ENCODE assay signal across 20 cellular contexts in genomic region chr3:54262943-54263342, GRCh38.
A peak's percentile ranks its signal among the peaks of the same experiment; 100 is the strongest.
DNase-seq lines count a peak whose midpoint lies in the region; ATAC-seq, FAIRE-seq and TF ChIP-seq lines count a peak whose summit lies in the region.
"Had no signal": no experiment of that assay in that cellular context is flagged by ENCODE, and none has a peak within 500 bp of the region (broad histone marks: within the 10 kb centered on the region; RNA-seq: fewer than 3 reads in every experiment).

No MANE protein-coding gene starts in this region.

- H3K18ac ChIP-seq in H1 (ENCODE audit: extremely low read depth, low read length): no peak overlapping the region

- H3K4me2 ChIP-seq in BLaER1: peak overlapping the region; percentile 76
- H3K4me2 ChIP-seq in BLaER1 treated with 17β-estradiol and CSF1 and Interleukin-3, amounts not matched to agents 10 nM and 100 nM: peak overlapping the region; percentile 71 to 95 (median 87); a peak in 21 of 22 replicates
- peak overlapping the region; percentile 65 for H3K4me2 ChIP-seq in Loucy (ENCODE audit: low read depth, low read length, poor library complexity, severe bottlenecking)
- H3K4me2 ChIP-seq in H1 (ENCODE audit: insufficient read depth in 1 of 2, low read depth in 2 of 2, low read length in 2 of 2): no peak overlapping the region

- H2BK20ac ChIP-seq in H1 (ENCODE audit: low read length): no peak overlapping the region

- H4K8ac ChIP-seq in H1 (ENCODE audit: extremely low read depth, insufficient read depth, low read length): no peak overlapping the region

- H3K9me3 ChIP-seq in BLaER1 (no peaks in the 10 kb centered on the region), Loucy (ENCODE audit: insufficient read depth, low read depth, low read length) (no peaks in the 10 kb centered on the region), H1 (ENCODE audit: insufficient read depth in 2 of 2, low read depth in 1 of 2, low read length in 1 of 2) (no peaks in the 10 kb centered on the region)
- no peaks in the 10 kb centered on the region for H3K9me3 ChIP-seq in BLaER1 treated with 17β-estradiol and CSF1 and Interleukin-3, amounts not matched to agents 10 nM and 100 nM (replicated peaks in 1 of 11)
- H3K9me3 ChIP-seq: BE2C had no signal

- no peak for ATAC-seq in GM19452 (IDR thresholded peaks at IDR 0.05; ENCODE audit: unreplicated experiment)

- no peak overlapping the region for H2BK5ac ChIP-seq in H1 (ENCODE audit: low read depth, low read length)

- H3F3A ChIP-seq in Loucy (ENCODE audit: low read depth): peaks cover 5% of the 10 kb centered on the region; the same call in 1 of the 2 replicates

- no peak overlapping the region for H3K23ac ChIP-seq in H1 (ENCODE audit: insufficient read length)

- H3K27ac ChIP-seq in BLaER1: no peak overlapping the region
- H3K27ac ChIP-seq in BLaER1 treated with 17β-estradiol and CSF1 and Interleukin-3, amounts not matched to agents 10 nM and 100 nM: peak overlapping the region in 10 of 11 experiments; percentile 43 to 87 (median 74); a peak in 20 of 22 replicates
- no peak overlapping the region for H3K27ac ChIP-seq in H1 (ENCODE audit: low read depth, low read length)

- CTCF ChIA-PET in H1 (lab: Charles Lee; ENCODE audit: partially characterized antibody): no interaction called here

- TF ChIP-seq RAD21 in H1 (IDR thresholded peaks at IDR 0.05 in 1 of 2, conservative IDR thresholded peaks at IDR 0.05 in 1 of 2; ENCODE audit: low read depth in 2 of 2, low read length in 2 of 2): no peak

- FAIRE-seq in H1 (lab: Jason Lieb, UNC): no peak
- FAIRE-seq: A204.1, G401.6, GM12891, GM19239 had no signal

- WGBS in H1 (ENCODE audit: extremely low coverage in 1 of 2, insufficient coverage in 1 of 2, insufficient read length in 1 of 2, insufficient replicate concordance in 2 of 2, low coverage in 1 of 2, low lambda C conversion rate in 2 of 2, missing lambda C conversion rate in 1 of 2), 2 experiments: 91% methylated on average over 1 of the region's 1 CpG; no CpG with 5 or more reads in 1 of the 2 experiments

- TF ChIP-seq CTCF in Loucy (conservative IDR thresholded peaks at IDR 0.05; ENCODE audit: low read length): no peak
- no peak for TF ChIP-seq CTCF in H1 (IDR thresholded peaks at IDR 0.05; ENCODE audit: control extremely low read depth in 1 of 3, insufficient read depth in 1 of 3, low read depth in 1 of 3, low read length in 3 of 3)

- H3K14ac ChIP-seq in H1 (ENCODE audit: insufficient read length): no peak overlapping the region

- H4K20me1 ChIP-seq in BLaER1 (no peaks in the 10 kb centered on the region), Loucy (ENCODE audit: insufficient read depth, low read length, poor library complexity, severe bottlenecking) (no peaks in the 10 kb centered on the region), H1 (replicated peaks in 1 of 2; ENCODE audit: control insufficient read depth in 1 of 2, insufficient read depth in 2 of 2, low read length in 2 of 2) (no peaks in the 10 kb centered on the region)
- no peaks in the 10 kb centered on the region for H4K20me1 ChIP-seq in BLaER1 treated with 17β-estradiol and CSF1 and Interleukin-3, amounts not matched to agents 10 nM and 100 nM

- H3K79me1 ChIP-seq in H1 (ENCODE audit: low read depth, low read length): no peaks in the 10 kb centered on the region

- H2BK15ac ChIP-seq in H1 (ENCODE audit: low read length): no peak overlapping the region

- H3K9me2 ChIP-seq in Loucy (replicated peaks; ENCODE audit: low read depth, low read length): no peaks in the 10 kb centered on the region

- H3K36me3 ChIP-seq in BLaER1 (no peaks in the 10 kb centered on the region), Loucy (ENCODE audit: insufficient read depth, low read length) (no peaks in the 10 kb centered on the region), H1 (ENCODE audit: control insufficient read depth in 2 of 4, insufficient read depth in 4 of 4, low read length in 3 of 4) (no peaks in the 10 kb centered on the region)
- no peaks in the 10 kb centered on the region for H3K36me3 ChIP-seq in BLaER1 treated with 17β-estradiol and CSF1 and Interleukin-3, amounts not matched to agents 10 nM and 100 nM
- H3K36me3 ChIP-seq: BE2C had no signal

- H2BK120ac ChIP-seq in H1 (replicated peaks; ENCODE audit: low read depth, low read length): no peak overlapping the region

- H2AFZ ChIP-seq in Loucy (ENCODE audit: low read length): no peak overlapping the region
- H2AFZ ChIP-seq in H1 (ENCODE audit: low read length): no peak overlapping the region

- no peak overlapping the region for H3K56ac ChIP-seq in H1 (replicated peaks; ENCODE audit: insufficient read length, low read depth, low read length)

- H3K23me2 ChIP-seq in H1 (ENCODE audit: low read depth, low read length): no peaks in the 10 kb centered on the region

- TF ChIP-seq EP300 in H1 (IDR thresholded peaks at IDR 0.05; ENCODE audit: borderline replicate concordance in 1 of 2, low read depth in 2 of 2, low read length in 2 of 2): no peak

- H3K4ac ChIP-seq in H1 (replicated peaks; ENCODE audit: insufficient read length, low read depth, low read length): no peak overlapping the region

- H3K79me2 ChIP-seq in Loucy (ENCODE audit: insufficient read depth, low read length) (no peaks in the 10 kb centered on the region), H1 (ENCODE audit: control insufficient read depth in 1 of 2, insufficient read depth in 2 of 2, low read length in 2 of 2) (no peaks in the 10 kb centered on the region)

- no peak overlapping the region for H3K4me3 ChIP-seq in BLaER1
- no peak overlapping the region for H3K4me3 ChIP-seq in BLaER1 treated with 17β-estradiol and CSF1 and Interleukin-3, amounts not matched to agents 10 nM and 100 nM
- peak overlapping the region; percentile 44 for H3K4me3 ChIP-seq in Loucy (ENCODE audit: low read length, poor library complexity, severe bottlenecking)
- H3K4me3 ChIP-seq in H1 (ENCODE audit: extremely low read depth in 1 of 4, insufficient read depth in 2 of 4, low read depth in 3 of 4, low read length in 4 of 4): no peak overlapping the region

- H2AK5ac ChIP-seq in H1 (ENCODE audit: low read depth, low read length): no peak overlapping the region

- no peak overlapping the region for H3K9ac ChIP-seq in BLaER1
- peak overlapping the region in 7 of 11 experiments; percentile 1 to 60 (median 45); a peak in 8 of 22 replicates for H3K9ac ChIP-seq in BLaER1 treated with 17β-estradiol and CSF1 and Interleukin-3, amounts not matched to agents 10 nM and 100 nM
- no peak overlapping the region for H3K9ac ChIP-seq in Loucy (ENCODE audit: low read depth, low read length, poor library complexity, severe bottlenecking)
- no peak overlapping the region for H3K9ac ChIP-seq in H1 (replicated peaks in 1 of 4; ENCODE audit: extremely low read depth in 1 of 4, low read depth in 3 of 4, low read length in 3 of 4)

- POLR2A ChIA-PET in H1 (lab: Charles Lee; ENCODE audit: partially characterized antibody): no interaction called here

- TF ChIP-seq POLR2A in H1 (IDR thresholded peaks at IDR 0.05; ENCODE audit: control extremely low read depth in 1 of 2, low read depth in 2 of 2, low read length in 2 of 2): no peak

- H2BK12ac ChIP-seq in H1 (ENCODE audit: low read depth, low read length): no peak overlapping the region

- H3K4me1 ChIP-seq in BLaER1: peaks cover 44% of the 10 kb centered on the region
- H3K4me1 ChIP-seq in BLaER1 treated with 17β-estradiol and CSF1 and Interleukin-3, amounts not matched to agents 10 nM and 100 nM: peaks cover 44 to 61% (median 47%) of the 10 kb centered on the region in 10 experiments
- peaks cover 39% of the 10 kb centered on the region for H3K4me1 ChIP-seq in Loucy (ENCODE audit: insufficient read depth, low read length, poor library complexity, severe bottlenecking)
- H3K4me1 ChIP-seq in H1 (replicated peaks in 1 of 4; ENCODE audit: control insufficient read depth in 3 of 4, insufficient read depth in 4 of 4, low read length in 3 of 4): no peaks in the 10 kb centered on the region
- H3K4me1 ChIP-seq: BE2C had no signal

- DNase-seq in H1 (ENCODE audit: low read depth in 1 of 2, low spot score in 2 of 2): no peak
- no peak for DNase-seq in DMS 273 (lab: John Stamatoyannopoulos, UW; ENCODE audit: unreplicated experiment)
- no peak for DNase-seq in NCI-H748 treated with DMSO at 0.1 percent for 48 hours (lab: John Stamatoyannopoulos, UW)
- no peak for DNase-seq in ureter (ENCODE audit: low spot score)
- DNase-seq: 8988T; ACHN; BE2C; C1 segment of cervical spinal cord; CD4-positive, alpha-beta memory T cell; CD4-positive, CD25-positive, alpha-beta regulatory T cell; CD8-positive, alpha-beta memory T cell; COR-L47 had no signal

- no peak overlapping the region for H4K91ac ChIP-seq in H1 (replicated peaks; ENCODE audit: insufficient read length, low read length)

- H3K27me3 ChIP-seq in BLaER1 (no peaks in the 10 kb centered on the region), Loucy (ENCODE audit: insufficient read depth, low read length, poor library complexity, severe bottlenecking) (no peaks in the 10 kb centered on the region), H1 (replicated peaks in 1 of 4; ENCODE audit: control insufficient read depth in 3 of 4, extremely low read depth in 1 of 4, insufficient read depth in 3 of 4, low read length in 3 of 4) (no peaks in the 10 kb centered on the region)
- no peaks in the 10 kb centered on the region; a peak in 2 of 22 replicates for H3K27me3 ChIP-seq in BLaER1 treated with 17β-estradiol and CSF1 and Interleukin-3, amounts not matched to agents 10 nM and 100 nM
- H3K27me3 ChIP-seq: BE2C had no signal

- no peak overlapping the region for H4K5ac ChIP-seq in H1 (ENCODE audit: insufficient read length, low read depth, low read length)

TF ChIP-seq in H1, 55 proteins besides CTCF, POLR2A, EP300 and RAD21:
- TF ChIP-seq CEBPB (IDR thresholded peaks at IDR 0.05; ENCODE audit: low read depth, low read length): 0 out of 2 replicates have a peak, but pooled peaks have one; percentile 31
- TF ChIP-seq CREB1 (IDR thresholded peaks at IDR 0.05): no peak
TF ChIP-seq in H1: peak in this region for 1.

Comparison
In these comparisons a context has a peak if more than half of its experiments do, and no peak if none do; other contexts are left out.
1. H3K27ac ChIP-seq: peak in BLaER1 treated with 17β-estradiol and CSF1 and Interleukin-3, amounts not matched to agents 10 nM and 100 nM (10 of 11); none in BLaER1 (single experiment) and H1 (single experiment).
2. H3K9ac ChIP-seq: peak in BLaER1 treated with 17β-estradiol and CSF1 and Interleukin-3, amounts not matched to agents 10 nM and 100 nM (7 of 11); none in BLaER1 (single experiment), Loucy (single experiment) and H1 (0 of 4).
3. H3K4me2 ChIP-seq: peak in BLaER1 (single experiment), BLaER1 treated with 17β-estradiol and CSF1 and Interleukin-3, amounts not matched to agents 10 nM and 100 nM (11 of 11) and Loucy (single experiment); none in H1 (0 of 2).